ENCODE assay signal across 2 cellular contexts in the genomic region with DNA sequence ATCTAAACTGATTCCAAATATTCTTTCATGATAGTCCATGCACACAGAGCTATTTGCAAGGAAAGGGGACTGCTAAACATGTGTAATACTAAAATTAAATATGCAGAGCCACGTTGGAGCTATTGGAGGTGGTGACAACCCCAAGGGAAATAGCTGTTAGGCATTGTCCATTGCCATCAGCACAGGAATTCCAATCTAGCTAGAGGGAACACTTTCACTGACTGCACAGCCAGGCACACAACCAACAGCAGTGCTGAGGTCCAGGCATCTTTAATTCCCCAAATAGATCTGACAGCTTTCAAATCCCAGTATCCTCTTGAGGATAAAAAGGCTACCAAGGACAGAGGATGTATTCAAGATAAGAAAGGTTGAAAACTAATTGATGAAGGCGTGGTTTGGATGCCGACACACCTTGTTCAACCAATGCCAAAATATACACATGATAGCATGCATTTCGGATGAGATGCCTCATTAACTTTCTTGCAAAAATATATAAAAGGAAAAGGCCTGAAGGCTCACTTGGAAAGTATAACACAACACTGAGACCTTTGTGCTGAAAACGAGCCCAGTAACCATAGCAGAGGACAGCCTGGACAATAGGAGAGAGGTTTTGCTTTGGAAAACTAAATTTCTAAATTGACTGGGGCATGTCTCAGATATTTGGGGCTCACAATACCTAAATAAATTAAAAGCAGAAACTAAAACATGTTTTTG. TPM values are rescaled to one million over a fixed set of nuclear protein-coding genes. Genes with fewer than 3 reads are reported as not detected.
"Had no signal": no experiment of that assay in that cellular context is flagged by ENCODE, and none has a peak within 500 bp of the region (broad histone marks: within the 10 kb centered on the region; RNA-seq: fewer than 3 reads in every experiment).

No MANE protein-coding gene starts in this region.

RNA-seq across cellular contexts. Expression of gene AKR1C1, which starts 11.5 kb away (rescaled TPM):
- polyA plus RNA-seq: immature natural killer cell had no signal

RNA-seq across cellular contexts. Expression of gene AKR1C2, which starts 52.0 kb away (rescaled TPM):
- total RNA-seq: naive thymus-derived CD8-positive, alpha-beta T cell had no signal
- polyA plus RNA-seq: immature natural killer cell; naive thymus-derived CD8-positive, alpha-beta T cell had no signal
